In the genomic region with DNA sequence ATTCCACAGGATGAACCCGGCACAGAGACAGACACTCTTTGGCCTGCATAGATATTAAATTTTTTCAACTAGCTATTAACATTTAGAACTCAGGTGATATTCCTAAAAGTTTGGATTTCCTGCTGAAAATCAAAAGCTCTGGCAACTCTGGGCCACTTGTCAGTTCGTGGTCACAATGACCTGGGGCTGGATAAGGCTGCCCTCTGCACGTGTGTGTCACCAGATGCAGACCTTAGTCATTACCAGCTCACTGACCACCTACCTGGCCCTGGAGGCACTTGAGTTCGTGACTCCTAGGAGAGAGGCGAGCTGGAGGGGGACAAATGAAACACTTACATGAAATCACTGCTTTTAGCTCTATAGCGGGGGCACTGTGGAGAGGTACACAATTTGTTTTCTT, we compare ENCODE assay signal across 10 cellular contexts.
DNase-seq lines count a peak whose midpoint lies in the region; ATAC-seq and TF ChIP-seq lines count a peak whose summit lies in the region.
"Had no signal": no experiment of that assay in that cellular context is flagged by ENCODE, and none has a peak within 500 bp of the region (broad histone marks: within the 10 kb centered on the region; RNA-seq: fewer than 3 reads in every experiment).

No MANE protein-coding gene starts in this region.

- peak; percentile 28 for DNase-seq in GM12865 (ENCODE audit: low read depth)
- DNase-seq in Panc1 (ENCODE audit: low read depth, low spot score) = peak; percentile 86
- DNase-seq in right atrium auricular region (ENCODE audit: low spot score) = no peak
- DNase-seq in renal cortical epithelial cell (ENCODE audit: low read depth) = peak; percentile 63
- no peak for DNase-seq in GM10266 (ENCODE audit: extremely low spot score)
- DNase-seq: activated T-cell treated with anti-CD3 and anti-CD28 coated beads, Interleukin-2, amount 50 U/mL, for 72 hours; KBM-7 had no signal

- no peak overlapping the region for H3K4me3 ChIP-seq in GM12865 (ENCODE audit: low read depth, low read length)
- no peak overlapping the region for H3K4me3 ChIP-seq in Panc1 (ENCODE audit: low read depth in 2 of 2, low read length in 2 of 2)
- no peak overlapping the region for H3K4me3 ChIP-seq in right atrium auricular region
- H3K4me3 ChIP-seq: gastroesophageal sphincter had no signal

- H3K27ac ChIP-seq in Panc1 (ENCODE audit: low read length) (no peak overlapping the region), right atrium auricular region (peak overlapping the region; percentile 75 to 82)

- no peaks in the 10 kb centered on the region for H3K9me3 ChIP-seq in Panc1 (ENCODE audit: control insufficient read depth, insufficient read depth, low read depth, low read length)
- H3K9me3 ChIP-seq in right atrium auricular region = no peaks in the 10 kb centered on the region
- H3K9me3 ChIP-seq: gastroesophageal sphincter had no signal

- no peaks in the 10 kb centered on the region for H3K27me3 ChIP-seq in Panc1 (ENCODE audit: control insufficient read depth, insufficient read depth, low read length)
- no peaks in the 10 kb centered on the region for H3K27me3 ChIP-seq in right atrium auricular region
- H3K27me3 ChIP-seq: gastroesophageal sphincter had no signal

- ATAC-seq in Panc1 = peak; percentile 74; the same call in 1 of the 2 replicates
- no peak for ATAC-seq in GM21737 (IDR thresholded peaks at IDR 0.05; ENCODE audit: unreplicated experiment)
- no peak for ATAC-seq in GM18867 (IDR thresholded peaks at IDR 0.05; ENCODE audit: unreplicated experiment)
- ATAC-seq: activated T-cell treated with anti-CD3 and anti-CD28 coated beads, Interleukin-2, amount 50 U/mL, for 72 hours had no signal

- H3K36me3 ChIP-seq in Panc1 (ENCODE audit: control insufficient read depth, insufficient read depth, low read length) = no peaks in the 10 kb centered on the region
- no peaks in the 10 kb centered on the region for H3K36me3 ChIP-seq in right atrium auricular region
- H3K36me3 ChIP-seq: gastroesophageal sphincter had no signal

- CTCF ChIA-PET in Panc1 (lab: Charles Lee) = no interaction called here

- H3K4me1 ChIP-seq in Panc1 (ENCODE audit: control insufficient read depth, insufficient read depth, low read length) = peaks cover 42% of the 10 kb centered on the region
- H3K4me1 ChIP-seq in right atrium auricular region = peaks cover 0 to 87% of the 10 kb centered on the region in 2 donors

- POLR2A ChIA-PET in Panc1 (lab: Charles Lee) = no interaction called here

- in situ Hi-C loops in Panc1 (cut with HindIII; ENCODE audit: low pct_unique_long_range_greater_than_20kb, low sequenced_read_pairs) = no loop called here

- BruUV-seq in Panc1 (replicated peaks; lab: Mats Ljungman, UMichigan) = no TSS peak

- intact Hi-C loops in Panc1 (cut with micrococcal nuclease; ENCODE audit: unreplicated experiment) = no loop called here

- TF ChIP-seq CTCF in GM12865 (IDR thresholded peaks at IDR 0.05; ENCODE audit: insufficient read depth, low read depth, low read length, missing control alignments) (no peak), Panc1 (IDR thresholded peaks at IDR 0.05) (no peak), right atrium auricular region (IDR thresholded peaks at IDR 0.05) (no peak), GM10266 (IDR thresholded peaks at IDR 0.05; ENCODE audit: control insufficient read depth, insufficient read depth, low read depth, missing control alignments) (no peak)

Comparison
In these comparisons a context has a peak if more than half of its experiments do, and no peak if none do; other contexts are left out.
1. DNase-seq: peak in GM12865 (single experiment), Panc1 (single experiment) and renal cortical epithelial cell (single experiment); none in right atrium auricular region (single experiment) and GM10266 (single experiment).